In the genomic region with DNA sequence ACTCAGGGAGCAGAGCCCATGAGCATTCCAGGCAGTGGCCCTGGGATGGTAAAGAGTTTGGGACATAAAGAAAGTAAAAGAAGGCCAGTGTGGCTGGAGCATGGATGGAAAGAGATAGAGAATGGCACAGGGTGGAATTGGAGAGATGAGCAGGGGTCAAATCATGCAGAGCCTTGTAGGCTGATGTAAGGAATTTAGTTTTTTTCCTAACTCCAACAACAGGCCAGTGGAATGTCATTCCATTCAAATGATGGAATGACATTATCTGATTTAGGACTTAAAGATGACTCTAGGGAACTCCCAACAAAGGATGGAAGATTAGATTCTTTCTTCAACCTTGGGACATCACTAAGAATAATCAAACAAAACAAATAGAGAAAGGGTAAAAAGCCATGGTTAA, we compare ENCODE assay signal across 23 cellular contexts.
A peak's percentile ranks its signal among the peaks of the same experiment; 100 is the strongest.
DNase-seq lines count a peak whose midpoint lies in the region; ATAC-seq and FAIRE-seq lines count a peak whose summit lies in the region.
"Had no signal": no experiment of that assay in that cellular context is flagged by ENCODE, and none has a peak within 500 bp of the region (broad histone marks: within the 10 kb centered on the region; RNA-seq: fewer than 3 reads in every experiment).

No MANE protein-coding gene starts in this region.

- peak; percentile 56 for DNase-seq in GM03348 (ENCODE audit: low spot score)
- DNase-seq in RCC 7860 (ENCODE audit: low spot score): peak; percentile 11
- DNase-seq in kidney glomerular epithelial cell (lab: John Stamatoyannopoulos, UW): peak; percentile 51
- peak; percentile 18 for DNase-seq in urothelium cell line (ENCODE audit: low spot score)
- DNase-seq in RKO (ENCODE audit: low spot score): no peak
- no peak for DNase-seq in retina
- DNase-seq: activated CD4-positive, CD25-positive, alpha-beta regulatory T cell; activated CD8-positive, alpha-beta T cell treated with anti-CD3 and anti-CD28 coated beads for 36 hours; activated gamma-delta T cell; activated T-cell treated with anti-CD3 and anti-CD28 coated beads for 4 hours; adrenal gland; GOT3; left ventricle myocardium inferior; MG63; NCI-H510A; RPMI8226; stimulated activated CD4-positive, alpha-beta T cell treated with anti-CD3 and anti-CD28 coated beads, Interleukin-2, amount 100 ng/mL, for 24 hours; stimulated activated naive B cell treated with anti-CD40 and anti-IgM and Interleukin-4, amounts not matched to agents 10 μg/mL and 1 μg/mL and 100 μg/mL, for 72 hours; T-helper 9 cell; thyroid gland had no signal

- no peak for FAIRE-seq in RCC 7860 (lab: Jason Lieb, UNC)
- FAIRE-seq in urothelium cell line (lab: Jason Lieb, UNC): no peak
- FAIRE-seq: bronchial epithelial cell, endometrium had no signal

- ATAC-seq in GM21360 (IDR thresholded peaks at IDR 0.05; ENCODE audit: unreplicated experiment): no peak
- ATAC-seq: activated CD8-positive, alpha-beta T cell treated with anti-CD3 and anti-CD28 coated beads for 36 hours; stimulated activated naive B cell treated with anti-CD40 and anti-IgM and Interleukin-4, amounts not matched to agents 10 μg/mL and 1 μg/mL and 100 μg/mL, for 72 hours had no signal

Comparison
In these comparisons a context has a peak if more than half of its experiments do, and no peak if none do; other contexts are left out.
1. DNase-seq: peak in GM03348 (single experiment), RCC 7860 (single experiment), kidney glomerular epithelial cell (single experiment) and urothelium cell line (single experiment); none in RKO (single experiment) and retina (single experiment).